ENCODE assay signal across 28 cellular contexts in the genomic region with DNA sequence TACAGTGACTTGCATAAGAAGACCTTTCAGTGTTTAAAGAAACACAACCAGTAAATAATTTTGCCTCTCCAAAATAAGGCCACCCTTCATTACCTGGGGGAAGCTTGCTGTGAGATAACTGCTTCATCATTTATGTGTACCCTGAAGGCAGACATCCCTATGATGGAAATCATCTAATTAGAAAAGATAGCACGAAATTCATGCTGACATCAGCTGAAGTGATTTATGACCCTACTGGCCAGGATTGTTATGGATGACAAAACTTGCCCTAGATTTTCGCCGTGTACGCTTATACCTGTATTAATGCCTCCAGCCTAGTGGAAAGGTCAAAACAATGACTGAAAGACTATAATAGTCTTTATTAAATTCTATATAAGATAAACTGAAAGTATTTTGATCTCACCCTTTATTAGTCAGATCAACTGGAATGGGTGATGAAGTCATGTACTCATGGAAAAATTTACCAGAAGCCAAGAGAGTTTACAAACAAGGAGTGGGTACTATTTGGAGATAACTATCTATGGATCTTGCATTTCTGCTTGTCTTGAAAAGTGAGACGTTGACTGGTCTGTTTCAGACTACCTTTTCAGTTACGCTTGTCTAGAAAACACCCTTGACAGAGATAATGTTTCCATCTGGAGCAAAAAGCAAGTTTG.
"Had no signal": no experiment of that assay in that cellular context is flagged by ENCODE, and none has a peak within 500 bp of the region (broad histone marks: within the 10 kb centered on the region; RNA-seq: fewer than 3 reads in every experiment).

No MANE protein-coding gene starts in this region.

- H3K9me3 ChIP-seq: adrenal gland, SJCRH30, SK-N-SH had no signal

- H3K9me3 Mint-ChIP-seq: activated CD4-positive, alpha-beta memory T cell treated with anti-CD3 and anti-CD28 coated beads, Interleukin-2, amount 10 ng/mL, durations not matched to agents 7 days and 5 days; activated naive CD4-positive, alpha-beta T cell treated with anti-CD3 and anti-CD28 coated beads, Interleukin-2, amount 10 ng/mL, durations not matched to agents 7 days and 5 days; activated naive CD8-positive, alpha-beta T cell treated with anti-CD3 and anti-CD28 coated beads for 36 hours had no signal

- H3K9me2 ChIP-seq: SK-N-SH had no signal

- H3K4me1 ChIP-seq: adrenal gland, SJCRH30 had no signal

- H3K27me3 Mint-ChIP-seq: activated CD4-positive, alpha-beta memory T cell treated with anti-CD3 and anti-CD28 coated beads, Interleukin-2, amount 10 ng/mL, durations not matched to agents 7 days and 5 days; activated CD4-positive, alpha-beta T cell treated with anti-CD3 and anti-CD28 coated beads for 36 hours; activated naive CD4-positive, alpha-beta T cell treated with anti-CD3 and anti-CD28 coated beads, Interleukin-2, amount 10 ng/mL, durations not matched to agents 7 days and 5 days; activated naive CD8-positive, alpha-beta T cell treated with anti-CD3 and anti-CD28 coated beads for 36 hours; activated T-helper 17 cell treated with anti-CD3 and anti-CD28 coated beads, Interleukin-2, amount 50 U/mL, for 72 hours; central memory CD8-positive, alpha-beta T cell had no signal

- H3K27ac Mint-ChIP-seq: activated CD4-positive, alpha-beta memory T cell treated with anti-CD3 and anti-CD28 coated beads, Interleukin-2, amount 10 ng/mL, durations not matched to agents 7 days and 5 days; activated CD4-positive, alpha-beta T cell treated with anti-CD3 and anti-CD28 coated beads for 36 hours; activated naive CD4-positive, alpha-beta T cell treated with anti-CD3 and anti-CD28 coated beads, Interleukin-2, amount 10 ng/mL, durations not matched to agents 7 days and 5 days; activated naive CD8-positive, alpha-beta T cell treated with anti-CD3 and anti-CD28 coated beads for 36 hours; activated T-helper 17 cell treated with anti-CD3 and anti-CD28 coated beads, Interleukin-2, amount 50 U/mL, for 72 hours had no signal

- H3K27me3 ChIP-seq: adrenal gland, SJCRH30 had no signal

- H3K27ac ChIP-seq: adrenal gland, SJCRH30, VCaP had no signal

- ATAC-seq: activated CD4-positive, alpha-beta T cell treated with anti-CD3 and anti-CD28 coated beads for 36 hours; activated T-helper 17 cell treated with anti-CD3 and anti-CD28 coated beads, Interleukin-2, amount 50 U/mL, for 72 hours; K562; Right ventricle myocardium inferior had no signal

- H3K4me2 ChIP-seq: SK-N-SH had no signal

- H3K36me3 ChIP-seq: adrenal gland, SJCRH30 had no signal

- H3K36me3 Mint-ChIP-seq: activated naive CD4-positive, alpha-beta T cell treated with anti-CD3 and anti-CD28 coated beads, Interleukin-2, amount 10 ng/mL, durations not matched to agents 7 days and 5 days; activated naive CD8-positive, alpha-beta T cell treated with anti-CD3 and anti-CD28 coated beads for 36 hours had no signal

- H3K4me3 Mint-ChIP-seq: activated CD4-positive, alpha-beta memory T cell treated with anti-CD3 and anti-CD28 coated beads, Interleukin-2, amount 10 ng/mL, durations not matched to agents 7 days and 5 days; activated CD4-positive, alpha-beta T cell treated with anti-CD3 and anti-CD28 coated beads for 36 hours; activated naive CD4-positive, alpha-beta T cell treated with anti-CD3 and anti-CD28 coated beads, Interleukin-2, amount 10 ng/mL, durations not matched to agents 7 days and 5 days; activated naive CD8-positive, alpha-beta T cell treated with anti-CD3 and anti-CD28 coated beads for 36 hours; activated T-helper 17 cell treated with anti-CD3 and anti-CD28 coated beads, Interleukin-2, amount 50 U/mL, for 72 hours; central memory CD8-positive, alpha-beta T cell had no signal

- H3K9ac ChIP-seq: SK-N-SH had no signal

- DNase-seq: activated CD4-positive, alpha-beta memory T cell treated with anti-CD3 and anti-CD28 coated beads, Interleukin-2, amount 10 ng/mL, durations not matched to agents 7 days and 5 days; activated CD4-positive, alpha-beta T cell treated with anti-CD3 and anti-CD28 coated beads for 36 hours; activated CD4-positive, alpha-beta T cell treated with anti-CD3 and anti-CD28 coated beads, Interleukin-2, amount 50 U/mL, for 1 hour; activated CD4-positive, CD25-positive, alpha-beta regulatory T cell; activated gamma-delta T cell treated with Interleukin-2 at 50 U/mL for 16 hours; activated naive CD4-positive, alpha-beta T cell treated with anti-CD3 and anti-CD28 coated beads, Interleukin-2, amount 10 ng/mL, durations not matched to agents 7 days and 5 days; activated naive CD8-positive, alpha-beta T cell treated with anti-CD3 and anti-CD28 coated beads for 36 hours; activated T-cell treated with anti-CD3 and anti-CD28 coated beads for 4 hours; activated T-cell treated with anti-CD3 and anti-CD28 coated beads, Interleukin-2, amount 50 U/mL, for 48 hours; adrenal gland; aorta; Karpas-422; NCI-H1105 treated with DMSO at 0.1 percent for 48 hours; NCI-H1436 treated with DMSO at 0.1 percent for 48 hours; NCI-H187; NCI-H2081; NCI-H446 treated with DMSO at 0.1 percent for 48 hours; NCI-H524 treated with DMSO at 0.1 percent for 48 hours; NCI-H774; RPMI8226; SJCRH30; SK-N-SH; T-helper 1 cell had no signal

- FAIRE-seq: K562 had no signal

- H3K4me3 ChIP-seq: adrenal gland, K562, SJCRH30 had no signal

- H3K4me1 Mint-ChIP-seq: activated CD4-positive, alpha-beta memory T cell treated with anti-CD3 and anti-CD28 coated beads, Interleukin-2, amount 10 ng/mL, durations not matched to agents 7 days and 5 days; activated CD4-positive, alpha-beta T cell treated with anti-CD3 and anti-CD28 coated beads for 36 hours; activated naive CD4-positive, alpha-beta T cell treated with anti-CD3 and anti-CD28 coated beads, Interleukin-2, amount 10 ng/mL, durations not matched to agents 7 days and 5 days; activated naive CD8-positive, alpha-beta T cell treated with anti-CD3 and anti-CD28 coated beads for 36 hours; activated T-helper 17 cell treated with anti-CD3 and anti-CD28 coated beads, Interleukin-2, amount 50 U/mL, for 72 hours; central memory CD8-positive, alpha-beta T cell had no signal
